ENCODE assay signal across 1 cellular context in genomic region chr7:130887182-130888016, GRCh38.
TF ChIP-seq lines count a peak whose summit lies in the region.

No MANE protein-coding gene starts in this region.

TF ChIP-seq in A549, 52 proteins besides CTCF, POLR2A, EP300 and RAD21 (continued from another document):
- TF ChIP-seq REST (IDR thresholded peaks at IDR 0.05): no peak
- no peak for TF ChIP-seq ESRRA (IDR thresholded peaks at IDR 0.05; ENCODE audit: borderline replicate concordance, low read length)
- TF ChIP-seq EHF (CRISPR knock-in tag; IDR thresholded peaks at IDR 0.05): peak; percentile 23
- no peak for TF ChIP-seq CBX2 (IDR thresholded peaks at IDR 0.05; ENCODE audit: borderline replicate concordance, low read depth)
- TF ChIP-seq FOXS1 (CRISPR knock-in tag; IDR thresholded peaks at IDR 0.05): 0 out of 2 replicates have a peak, but pooled peaks have one; percentile 32
- TF ChIP-seq HMGXB4 (CRISPR knock-in tag; IDR thresholded peaks at IDR 0.05; ENCODE audit: borderline replicate concordance): no peak
- peak; percentile 89 for TF ChIP-seq MAX (IDR thresholded peaks at IDR 0.05)
